ENCODE assay signal across 8 cellular contexts in the genomic region with DNA sequence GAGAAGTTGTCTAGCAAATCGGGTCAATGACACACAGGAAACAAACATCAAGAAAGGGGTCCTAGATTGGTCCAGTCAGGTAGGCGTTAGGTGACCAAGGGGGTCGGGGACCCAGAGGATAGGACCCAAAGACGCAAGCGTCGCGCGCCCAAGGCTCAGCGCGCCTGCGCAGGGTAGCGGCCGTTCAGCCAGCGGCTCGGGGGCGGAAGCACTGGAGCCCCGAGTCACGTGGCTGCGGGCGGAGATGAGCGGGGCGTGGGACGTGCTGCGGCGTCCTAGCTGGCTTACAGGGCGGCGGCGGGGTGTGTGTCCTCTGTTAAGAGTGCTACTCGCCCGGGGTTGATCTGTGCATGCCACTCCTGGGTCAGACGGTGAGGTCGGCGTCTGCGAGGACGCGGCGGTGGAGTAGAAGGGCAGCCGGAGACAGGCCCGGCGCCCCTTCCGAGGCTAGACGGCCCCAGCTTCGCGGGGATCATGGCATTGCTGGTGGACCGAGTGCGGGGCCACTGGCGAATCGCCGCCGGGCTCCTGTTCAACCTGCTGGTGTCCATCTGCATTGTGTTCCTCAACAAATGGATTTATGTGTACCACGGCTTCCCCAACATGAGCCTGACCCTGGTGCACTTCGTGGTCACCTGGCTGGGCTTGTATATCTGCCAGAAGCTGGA. TPM values are rescaled to one million over a fixed set of nuclear protein-coding genes. Genes with fewer than 3 reads are reported as not detected.
DNase-seq lines count a peak whose midpoint lies in the region; ATAC-seq and TF ChIP-seq lines count a peak whose summit lies in the region.

Gene SLC35E3, plus strand, starts transcription at position 273 of the 668 bp plus-strand sequence. Its CDS starts 202 bp downstream, at position 475.

- peak within 1 kb of the TSS; percentile 82 to 83 for H3K9ac ChIP-seq in liver (ENCODE audit: low read depth in 1 of 2, low read length in 2 of 2)

- H3K27ac ChIP-seq in liver (ENCODE audit: low read depth in 1 of 2, low read length in 2 of 2), result peak within 1 kb of the TSS; percentile 77 to 78

- H3K4me3 ChIP-seq in liver (ENCODE audit: low read depth in 1 of 3, low read length in 3 of 3), result peak within 1 kb of the TSS; percentile 65 to 88 (median 83)

- peaks cover 0 to 3% (median 0%) of the 10 kb centered on the region in 4 donors for H3K36me3 ChIP-seq in liver (ENCODE audit: control insufficient read depth in 4 of 4, insufficient read depth in 3 of 4, low read depth in 1 of 4, low read length in 3 of 4)

- no peaks in the 10 kb centered on the region for H3K9me3 ChIP-seq in liver (ENCODE audit: control insufficient read depth in 4 of 4, low read length in 3 of 4)

- TF ChIP-seq RAD21 in liver (IDR thresholded peaks at IDR 0.05), result peak; percentile 52 to 53

- TF ChIP-seq CTCF in liver (IDR thresholded peaks at IDR 0.05; ENCODE audit: low read depth, low read length, missing input control), result no peak

- ATAC-seq in GM19351 (IDR thresholded peaks at IDR 0.05; ENCODE audit: unreplicated experiment), result peak; percentile 98
- ATAC-seq in HG03520 (IDR thresholded peaks at IDR 0.05; ENCODE audit: unreplicated experiment), result peak; percentile 94

- peaks cover 0 to 25% (median 10%) of the 10 kb centered on the region in 4 donors for H3K4me1 ChIP-seq in liver (ENCODE audit: control insufficient read depth in 4 of 4, insufficient read depth in 4 of 4, low read length in 3 of 4)

- WGBS in liver, result under 1% methylated on average over 52 of the region's 52 CpGs

- DNase-seq in C1 segment of cervical spinal cord (lab: John Stamatoyannopoulos, UW), result peak; percentile 22 to 92 (median 88)
- peak; percentile 93 for DNase-seq in NCI-H69 (lab: John Stamatoyannopoulos, UW)
- peak; percentile 77 to 82 for DNase-seq in activated CD4-positive, alpha-beta T cell treated with anti-CD3 and anti-CD28 coated beads, Interleukin-2, amount 50 U/mL, for 24 hours (ENCODE audit: low read depth in 1 of 2, low spot score in 1 of 2)
- DNase-seq in dermis blood vessel endothelial cell, result peak; percentile 91
- DNase-seq in stimulated activated CD4-positive, alpha-beta T cell treated with anti-CD3 and anti-CD28 coated beads, Interleukin-4, amount 100 ng/mL, for 1 hour, result peak; percentile 91

- no peaks in the 10 kb centered on the region for H3K27me3 ChIP-seq in liver (ENCODE audit: control insufficient read depth in 4 of 4, insufficient read depth in 4 of 4, low read length in 3 of 4)

TF ChIP-seq in liver, 16 proteins besides CTCF, POLR2A, EP300 and RAD21:
- TF ChIP-seq JUND (IDR thresholded peaks at IDR 0.05), result no peak
- TF ChIP-seq, protein P1, sequence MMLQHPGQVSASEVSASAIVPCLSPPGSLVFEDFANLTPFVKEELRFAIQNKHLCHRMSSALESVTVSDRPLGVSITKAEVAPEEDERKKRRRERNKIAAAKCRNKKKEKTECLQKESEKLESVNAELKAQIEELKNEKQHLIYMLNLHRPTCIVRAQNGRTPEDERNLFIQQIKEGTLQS (IDR thresholded peaks at IDR 0.05), result no peak
- no peak for TF ChIP-seq FOXA2 (IDR thresholded peaks at IDR 0.05)
- TF ChIP-seq, protein P2, sequence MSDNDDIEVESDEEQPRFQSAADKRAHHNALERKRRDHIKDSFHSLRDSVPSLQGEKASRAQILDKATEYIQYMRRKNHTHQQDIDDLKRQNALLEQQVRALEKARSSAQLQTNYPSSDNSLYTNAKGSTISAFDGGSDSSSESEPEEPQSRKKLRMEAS (IDR thresholded peaks at IDR 0.05), result no peak
- TF ChIP-seq, protein P3, sequence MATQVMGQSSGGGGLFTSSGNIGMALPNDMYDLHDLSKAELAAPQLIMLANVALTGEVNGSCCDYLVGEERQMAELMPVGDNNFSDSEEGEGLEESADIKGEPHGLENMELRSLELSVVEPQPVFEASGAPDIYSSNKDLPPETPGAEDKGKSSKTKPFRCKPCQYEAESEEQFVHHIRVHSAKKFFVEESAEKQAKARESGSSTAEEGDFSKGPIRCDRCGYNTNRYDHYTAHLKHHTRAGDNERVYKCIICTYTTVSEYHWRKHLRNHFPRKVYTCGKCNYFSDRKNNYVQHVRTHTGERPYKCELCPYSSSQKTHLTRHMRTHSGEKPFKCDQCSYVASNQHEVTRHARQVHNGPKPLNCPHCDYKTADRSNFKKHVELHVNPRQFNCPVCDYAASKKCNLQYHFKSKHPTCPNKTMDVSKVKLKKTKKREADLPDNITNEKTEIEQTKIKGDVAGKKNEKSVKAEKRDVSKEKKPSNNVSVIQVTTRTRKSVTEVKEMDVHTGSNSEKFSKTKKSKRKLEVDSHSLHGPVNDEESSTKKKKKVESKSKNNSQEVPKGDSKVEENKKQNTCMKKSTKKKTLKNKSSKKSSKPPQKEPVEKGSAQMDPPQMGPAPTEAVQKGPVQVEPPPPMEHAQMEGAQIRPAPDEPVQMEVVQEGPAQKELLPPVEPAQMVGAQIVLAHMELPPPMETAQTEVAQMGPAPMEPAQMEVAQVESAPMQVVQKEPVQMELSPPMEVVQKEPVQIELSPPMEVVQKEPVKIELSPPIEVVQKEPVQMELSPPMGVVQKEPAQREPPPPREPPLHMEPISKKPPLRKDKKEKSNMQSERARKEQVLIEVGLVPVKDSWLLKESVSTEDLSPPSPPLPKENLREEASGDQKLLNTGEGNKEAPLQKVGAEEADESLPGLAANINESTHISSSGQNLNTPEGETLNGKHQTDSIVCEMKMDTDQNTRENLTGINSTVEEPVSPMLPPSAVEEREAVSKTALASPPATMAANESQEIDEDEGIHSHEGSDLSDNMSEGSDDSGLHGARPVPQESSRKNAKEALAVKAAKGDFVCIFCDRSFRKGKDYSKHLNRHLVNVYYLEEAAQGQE (IDR thresholded peaks at IDR 0.05), result peak; percentile 80
- TF ChIP-seq FOXA1 (IDR thresholded peaks at IDR 0.05), result no peak
- TF ChIP-seq HNF4G (IDR thresholded peaks at IDR 0.05), result no peak
- TF ChIP-seq EGR1 (IDR thresholded peaks at IDR 0.05; ENCODE audit: low read depth in 2 of 2), result peak in 1 of 2 donors; percentile 77
- peak; percentile 71 for TF ChIP-seq TAF1 (conservative IDR thresholded peaks at IDR 0.05)
- TF ChIP-seq GABPA (IDR thresholded peaks at IDR 0.05 in 1 of 2, conservative IDR thresholded peaks at IDR 0.05 in 1 of 2), result peak in 1 of 2 donors; percentile 85
- TF ChIP-seq HNF4A (conservative IDR thresholded peaks at IDR 0.05), result peak in 1 of 2 donors; percentile 9
- TF ChIP-seq, protein P4, sequence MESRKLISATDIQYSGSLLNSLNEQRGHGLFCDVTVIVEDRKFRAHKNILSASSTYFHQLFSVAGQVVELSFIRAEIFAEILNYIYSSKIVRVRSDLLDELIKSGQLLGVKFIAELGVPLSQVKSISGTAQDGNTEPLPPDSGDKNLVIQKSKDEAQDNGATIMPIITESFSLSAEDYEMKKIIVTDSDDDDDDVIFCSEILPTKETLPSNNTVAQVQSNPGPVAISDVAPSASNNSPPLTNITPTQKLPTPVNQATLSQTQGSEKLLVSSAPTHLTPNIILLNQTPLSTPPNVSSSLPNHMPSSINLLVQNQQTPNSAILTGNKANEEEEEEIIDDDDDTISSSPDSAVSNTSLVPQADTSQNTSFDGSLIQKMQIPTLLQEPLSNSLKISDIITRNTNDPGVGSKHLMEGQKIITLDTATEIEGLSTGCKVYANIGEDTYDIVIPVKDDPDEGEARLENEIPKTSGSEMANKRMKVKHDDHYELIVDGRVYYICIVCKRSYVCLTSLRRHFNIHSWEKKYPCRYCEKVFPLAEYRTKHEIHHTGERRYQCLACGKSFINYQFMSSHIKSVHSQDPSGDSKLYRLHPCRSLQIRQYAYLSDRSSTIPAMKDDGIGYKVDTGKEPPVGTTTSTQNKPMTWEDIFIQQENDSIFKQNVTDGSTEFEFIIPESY (IDR thresholded peaks at IDR 0.05), result no peak
- TF ChIP-seq RXRA (IDR thresholded peaks at IDR 0.05), result peak; percentile 78 to 92
- no peak for TF ChIP-seq NR2F2 (IDR thresholded peaks at IDR 0.05)
- peak; percentile 94 for TF ChIP-seq YY1 (IDR thresholded peaks at IDR 0.05)
- peak; percentile 64 for TF ChIP-seq SP1 (IDR thresholded peaks at IDR 0.05)

RNA-seq across cellular contexts. Expression of gene SLC35E3, which starts in this region (rescaled TPM):
- 4.6 and 14.0 TPM in 2 replicates for total RNA-seq in dermis blood vessel endothelial cell
- 1 to 10 TPM; 4.2 to 5.1 TPM for total RNA-seq in liver
- polyA plus RNA-seq in liver, result 1 to 10 TPM; 2.1 to 6.0 TPM

Comparison
In these comparisons a context has a peak if more than half of its experiments do, and no peak if none do; other contexts are left out.
1. Peak in every context shown above with its lines: DNase-seq, ATAC-seq, H3K4me3 ChIP-seq and H3K27ac ChIP-seq.